In the genomic region with DNA sequence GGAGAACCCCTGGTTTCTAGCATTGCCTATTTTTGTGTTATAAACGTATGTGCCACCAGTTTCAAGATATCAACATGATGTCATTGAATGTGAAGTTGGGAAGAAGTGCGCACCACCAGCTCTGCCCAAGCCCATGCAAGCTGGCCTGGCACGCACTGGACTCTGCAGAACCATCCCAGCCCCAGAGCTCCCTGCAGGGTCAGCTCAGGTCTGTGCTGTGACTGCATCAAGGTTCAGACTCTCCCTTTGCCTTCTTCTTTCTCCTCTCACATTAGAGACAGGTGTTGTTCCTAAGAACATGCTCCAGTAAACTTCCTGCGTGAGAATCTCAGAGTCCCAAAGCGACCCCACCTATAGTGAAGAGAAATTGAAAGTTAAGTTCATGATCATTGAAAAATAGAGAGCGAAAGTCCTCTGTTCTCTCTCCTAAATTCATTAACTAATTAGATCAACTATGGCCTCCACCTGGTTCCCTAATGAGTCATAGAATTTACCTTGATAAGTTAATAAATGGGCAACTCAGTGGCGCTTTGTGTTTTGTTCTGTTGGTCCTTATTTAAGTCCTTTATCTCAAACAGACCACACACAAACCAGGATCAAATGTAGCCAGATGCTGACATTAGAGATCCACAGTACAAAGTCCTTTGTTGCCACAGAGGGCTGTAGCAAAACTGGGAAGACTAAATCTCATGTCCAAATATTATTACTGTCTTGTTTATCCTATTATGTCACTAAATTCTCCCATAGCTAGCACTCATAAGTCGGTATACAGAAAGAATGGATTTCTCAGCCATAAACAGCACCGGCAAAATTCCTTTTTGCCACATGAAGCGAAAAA, we compare ENCODE assay signal across 20 cellular contexts.
DNase-seq lines count a peak whose midpoint lies in the region; ATAC-seq and TF ChIP-seq lines count a peak whose summit lies in the region.
"Had no signal": no experiment of that assay in that cellular context is flagged by ENCODE, and none has a peak within 500 bp of the region (broad histone marks: within the 10 kb centered on the region; RNA-seq: fewer than 3 reads in every experiment).

No MANE protein-coding gene starts in this region.

- peak overlapping the region in 2 of 4 donors; percentile 3 to 18 for H3K27ac ChIP-seq in body of pancreas
- no peak overlapping the region for H3K27ac ChIP-seq in prostate gland
- H3K27ac ChIP-seq in upper lobe of left lung = no peak overlapping the region
- H3K27ac ChIP-seq: BLaER1, cardiac muscle cell, skin epidermis, WERI-Rb-1 had no signal

- no peak for TF ChIP-seq EP300 in upper lobe of left lung (IDR thresholded peaks at IDR 0.05)

- H3K4me3 ChIP-seq in body of pancreas = no peak overlapping the region
- H3K4me3 ChIP-seq in prostate gland = no peak overlapping the region
- H3K4me3 ChIP-seq in upper lobe of left lung = no peak overlapping the region
- H3K4me3 ChIP-seq: BLaER1, cardiac muscle cell, mucosa of descending colon, skin epidermis had no signal

- intact Hi-C loops in body of pancreas (cut with DNase I) (no loop called here), prostate gland (cut with DNase I) (no loop called here)

- TF ChIP-seq POLR2A in body of pancreas (IDR thresholded peaks at IDR 0.05) (no peak), prostate gland (IDR thresholded peaks at IDR 0.05) (no peak), upper lobe of left lung (IDR thresholded peaks at IDR 0.05) (no peak)

- H3K27me3 ChIP-seq in body of pancreas = no peaks in the 10 kb centered on the region
- H3K27me3 ChIP-seq in prostate gland (replicated peaks; ENCODE audit: insufficient read depth) = no peaks in the 10 kb centered on the region
- H3K27me3 ChIP-seq in upper lobe of left lung = no peaks in the 10 kb centered on the region
- H3K27me3 ChIP-seq: BLaER1, cardiac muscle cell had no signal

- ATAC-seq in GM18511 (IDR thresholded peaks at IDR 0.05; ENCODE audit: unreplicated experiment) (peak; percentile 79), GM21423 (IDR thresholded peaks at IDR 0.05; ENCODE audit: unreplicated experiment) (peak; percentile 90), HG03159 (IDR thresholded peaks at IDR 0.05; ENCODE audit: unreplicated experiment) (peak; percentile 78), body of pancreas (peak; percentile 58), upper lobe of left lung (ENCODE audit: low FRiP score in 2 of 2) (no peak)
- ATAC-seq: left colon, mucosa of descending colon had no signal

- 68 to 69% methylated on average over 10 of the region's 10 CpGs for WGBS in body of pancreas, 2 donors
- WGBS in prostate gland = 92% methylated on average over 10 of the region's 10 CpGs
- 82 to 89% methylated on average over 10 of the region's 10 CpGs for WGBS in upper lobe of left lung, 2 donors

- H3K36me3 ChIP-seq in body of pancreas (replicated peaks in 1 of 2; ENCODE audit: insufficient read depth in 1 of 2, low read depth in 2 of 2) (no peaks in the 10 kb centered on the region), prostate gland (no peaks in the 10 kb centered on the region), upper lobe of left lung (no peaks in the 10 kb centered on the region)
- H3K36me3 ChIP-seq: BLaER1, cardiac muscle cell, WERI-Rb-1 had no signal

- DNase-seq in body of pancreas = peak in 1 of 4 donors; percentile 7
- no peak for DNase-seq in iPS-NIHi11 (ENCODE audit: low spot score)
- no peak for DNase-seq in prostate gland (ENCODE audit: low spot score)
- DNase-seq in upper lobe of left lung = no peak
- DNase-seq in NCI-H1694 (lab: John Stamatoyannopoulos, UW) = no peak
- DNase-seq: effector CD8-positive, alpha-beta T cell; HCEC 1CT; hypothalamus; left colon; mucosa of descending colon; NCI-H1436 treated with DMSO at 0.1 percent for 48 hours; NCI-H446; occipital lobe; WERI-Rb-1 had no signal

- no peak for TF ChIP-seq CTCF in body of pancreas (IDR thresholded peaks at IDR 0.05)
- TF ChIP-seq CTCF in prostate gland (IDR thresholded peaks at IDR 0.05) = no peak
- no peak for TF ChIP-seq CTCF in upper lobe of left lung (IDR thresholded peaks at IDR 0.05)

- no peaks in the 10 kb centered on the region for H3K9me3 ChIP-seq in body of pancreas
- no peaks in the 10 kb centered on the region for H3K9me3 ChIP-seq in prostate gland
- no peaks in the 10 kb centered on the region for H3K9me3 ChIP-seq in upper lobe of left lung
- H3K9me3 ChIP-seq: BLaER1, mucosa of descending colon had no signal

- peaks cover 10% of the 10 kb centered on the region for H3K4me1 ChIP-seq in body of pancreas
- no peaks in the 10 kb centered on the region for H3K4me1 ChIP-seq in prostate gland (replicated peaks)
- H3K4me1 ChIP-seq in upper lobe of left lung = no peaks in the 10 kb centered on the region
- H3K4me1 ChIP-seq: BLaER1 had no signal

Comparison
In these comparisons a context has a peak if more than half of its experiments do, and no peak if none do; other contexts are left out.
1. ATAC-seq: peak in GM18511 (single experiment), GM21423 (single experiment), HG03159 (single experiment) and body of pancreas (single experiment); none in upper lobe of left lung (0 of 2).